ENCODE assay signal across 8 cellular contexts in genomic region chr12:55743131-55743921, GRCh38.
DNase-seq lines count a peak whose midpoint lies in the region; ATAC-seq lines count a peak whose summit lies in the region.

No MANE protein-coding gene starts in this region.

- peak overlapping the region; percentile 86 for H3K4me3 Mint-ChIP-seq in central memory CD8-positive, alpha-beta T cell

- no peaks in the 10 kb centered on the region for H3K9me3 ChIP-seq in ES-I3 (ENCODE audit: control insufficient read depth, insufficient read depth, low read length)

- no peaks in the 10 kb centered on the region for H3K9me3 Mint-ChIP-seq in central memory CD8-positive, alpha-beta T cell

- peak overlapping the region; percentile 74 for H3K9ac ChIP-seq in ES-I3 (ENCODE audit: low read depth, low read length)

- no peaks in the 10 kb centered on the region for H3K27me3 Mint-ChIP-seq in central memory CD8-positive, alpha-beta T cell

- H3K4me1 ChIP-seq in ES-I3 (ENCODE audit: insufficient read depth, low read length), result peaks cover 28% of the 10 kb centered on the region

- H3K27ac Mint-ChIP-seq in central memory CD8-positive, alpha-beta T cell (ENCODE audit: low read depth), result peak overlapping the region; percentile 82

- DNase-seq in Kasumi-1 (lab: John Stamatoyannopoulos, UW), result peak; percentile 43
- DNase-seq in UCSD-AML1 (lab: John Stamatoyannopoulos, UW; ENCODE audit: unreplicated experiment), result peak; percentile 68
- no peak for DNase-seq in central memory CD8-positive, alpha-beta T cell (ENCODE audit: low spot score in 2 of 2)
- peak; percentile 92 for DNase-seq in left kidney (ENCODE audit: low read depth, low spot score)
- DNase-seq in stimulated activated CD4-positive, alpha-beta T cell treated with anti-CD3 and anti-CD28 coated beads, Interleukin-4, amount 100 ng/mL, for 24 hours, result peak; percentile 46
- DNase-seq in NCI-H1694 (lab: John Stamatoyannopoulos, UW), result no peak

- H3K36me3 ChIP-seq in ES-I3 (ENCODE audit: insufficient read depth, low read length), result no peaks in the 10 kb centered on the region

- H3K36me3 Mint-ChIP-seq in central memory CD8-positive, alpha-beta T cell (ENCODE audit: insufficient read depth), result no peaks in the 10 kb centered on the region

- H3K4me1 Mint-ChIP-seq in central memory CD8-positive, alpha-beta T cell, result peaks cover 44% of the 10 kb centered on the region

- ATAC-seq in GM21619 (IDR thresholded peaks at IDR 0.05; ENCODE audit: unreplicated experiment), result peak; percentile 42
- ATAC-seq in central memory CD8-positive, alpha-beta T cell (replicated peaks; ENCODE audit: extremely low read depth, poor library complexity, severe bottlenecking), result peak; percentile 64

Comparison
In these comparisons a context has a peak if more than half of its experiments do, and no peak if none do; other contexts are left out.
1. DNase-seq: peak in Kasumi-1 (2 of 2), UCSD-AML1 (single experiment), left kidney (single experiment) and stimulated activated CD4-positive, alpha-beta T cell treated with anti-CD3 and anti-CD28 coated beads, Interleukin-4, amount 100 ng/mL, for 24 hours (single experiment); none in central memory CD8-positive, alpha-beta T cell (0 of 2) and NCI-H1694 (single experiment).